Comparison of ENCODE assay signal across 12 cellular contexts in genomic region chrX:3550160-3550765, GRCh38.
DNase-seq lines count a peak whose midpoint lies in the region; ATAC-seq and TF ChIP-seq lines count a peak whose summit lies in the region.
"Had no signal": no experiment of that assay in that cellular context is flagged by ENCODE, and none has a peak within 500 bp of the region (broad histone marks: within the 10 kb centered on the region; RNA-seq: fewer than 3 reads in every experiment).

No MANE protein-coding gene starts in this region.

- no peak overlapping the region for H3K4me2 ChIP-seq in fibroblast of lung (ENCODE audit: extremely low read depth, insufficient read depth, low read length)

- H3K27me3 Mint-ChIP-seq in HFFc6 (ENCODE audit: insufficient read depth), result no peaks in the 10 kb centered on the region

- no peaks in the 10 kb centered on the region for H3K79me2 ChIP-seq in fibroblast of lung (ENCODE audit: control insufficient read depth, insufficient read depth, low read length)

- H3K27ac Mint-ChIP-seq in HFFc6, result no peak overlapping the region

- no peaks in the 10 kb centered on the region for H4K20me1 ChIP-seq in fibroblast of lung (ENCODE audit: control insufficient read depth, extremely low read depth, insufficient read depth, low read length)

- no peaks in the 10 kb centered on the region for H3K36me3 ChIP-seq in fibroblast of lung (ENCODE audit: control insufficient read depth, insufficient read depth, low read length)

- H2AFZ ChIP-seq in fibroblast of lung (ENCODE audit: low read length), result no peak overlapping the region

- no peaks in the 10 kb centered on the region for H3K9me3 Mint-ChIP-seq in HFFc6

- no peaks in the 10 kb centered on the region for H3K4me1 ChIP-seq in fibroblast of lung (ENCODE audit: control insufficient read depth, extremely low read depth, insufficient read depth, low read length)

- no peaks in the 10 kb centered on the region for H3K9me3 ChIP-seq in fibroblast of lung (ENCODE audit: control insufficient read depth, insufficient read depth, low read depth, low read length)

- H3K4me3 Mint-ChIP-seq in HFFc6, result peak overlapping the region; percentile 92; the same call in 1 of the 2 replicates

- DNase-seq in AG20443 (ENCODE audit: low spot score) (peak; percentile 6), HFFc6 (peak; percentile 43), RKO (ENCODE audit: low spot score) (peak; percentile 23), fibroblast of lung (ENCODE audit: low read depth in 2 of 2) (peak; percentile 1 to 12), NCI-H146 (lab: John Stamatoyannopoulos, UW) (no peak), NCI-H1092 treated with DMSO at 0.1 percent for 48 hours (lab: John Stamatoyannopoulos, UW) (no peak)
- no peak for DNase-seq in stimulated activated naive CD4-positive, alpha-beta T cell treated with Interleukin-2 at 50 U/mL for 16 hours (lab: John Stamatoyannopoulos, UW)
- DNase-seq: activated CD4-positive, alpha-beta T cell treated with anti-CD3 and anti-CD28 coated beads for 4 hours; activated effector memory CD4-positive, alpha-beta T cell treated with anti-CD3 and anti-CD28 coated beads, Interleukin-2, amount 50 U/mL, for 16 hours; NCI-H1436 treated with DMSO at 0.1 percent for 48 hours had no signal

- H3K36me3 Mint-ChIP-seq in HFFc6 (ENCODE audit: low read depth), result no peaks in the 10 kb centered on the region

- H3K4me3 ChIP-seq in fibroblast of lung (replicated peaks in 1 of 4; ENCODE audit: control extremely low read depth in 1 of 4, insufficient read depth in 1 of 4, low read depth in 3 of 4, low read length in 4 of 4), result no peak overlapping the region

- no peak for TF ChIP-seq CTCF in HFFc6 (IDR thresholded peaks at IDR 0.05)
- TF ChIP-seq CTCF in fibroblast of lung (conservative IDR thresholded peaks at IDR 0.05 in 1 of 2, IDR thresholded peaks at IDR 0.05 in 1 of 2; ENCODE audit: low read depth in 1 of 2, low read length in 2 of 2), result no peak

- H3K4me1 Mint-ChIP-seq in HFFc6 (ENCODE audit: low read depth), result peaks cover 30% of the 10 kb centered on the region

- H3K27ac ChIP-seq in fibroblast of lung (ENCODE audit: insufficient read depth, low read length), result no peak overlapping the region
- H3K27ac ChIP-seq: C4-2B had no signal

- H3K27me3 ChIP-seq in fibroblast of lung (ENCODE audit: control insufficient read depth, insufficient read depth, low read length), result no peaks in the 10 kb centered on the region

- ATAC-seq in HG03469 (IDR thresholded peaks at IDR 0.05; ENCODE audit: unreplicated experiment), result no peak

- no peak overlapping the region for H3K9ac ChIP-seq in fibroblast of lung (ENCODE audit: insufficient read depth, low read length)

Comparison
In these comparisons a context has a peak if more than half of its experiments do, and no peak if none do; other contexts are left out.
1. DNase-seq: peak in AG20443 (single experiment), HFFc6 (single experiment), RKO (single experiment) and fibroblast of lung (2 of 2); none in stimulated activated naive CD4-positive, alpha-beta T cell treated with Interleukin-2 at 50 U/mL for 16 hours (single experiment), NCI-H146 (single experiment) and NCI-H1092 treated with DMSO at 0.1 percent for 48 hours (single experiment).